20 cellular contexts compared by ENCODE assay signal in genomic region chr2:12708508-12709206, GRCh38. TPM values are rescaled to one million over a fixed set of nuclear protein-coding genes. Genes with fewer than 3 reads are reported as not detected.
DNase-seq lines count a peak whose midpoint lies in the region; ATAC-seq and TF ChIP-seq lines count a peak whose summit lies in the region.
"Had no signal": no experiment of that assay in that cellular context is flagged by ENCODE, and none has a peak within 500 bp of the region (broad histone marks: within the 10 kb centered on the region; RNA-seq: fewer than 3 reads in every experiment).

No MANE protein-coding gene starts in this region.

- H3K9me3 Mint-ChIP-seq in activated naive CD4-positive, alpha-beta T cell treated with anti-CD3 and anti-CD28 coated beads, Interleukin-2, amount 10 ng/mL, durations not matched to agents 7 days and 5 days, result peaks cover 19% of the 10 kb centered on the region
- peaks cover 14% of the 10 kb centered on the region for H3K9me3 Mint-ChIP-seq in activated naive CD8-positive, alpha-beta T cell treated with anti-CD3 and anti-CD28 coated beads, Interleukin-2, amount 10 ng/mL, durations not matched to agents 7 days and 5 days
- peaks cover 11 to 12% of the 10 kb centered on the region in 2 donors for H3K9me3 Mint-ChIP-seq in stimulated activated naive CD8-positive, alpha-beta T cell treated with anti-CD3 and anti-CD28 coated beads, Interleukin-15, amount 100 ng/mL, for 72 hours

- no TSS peak for BruUV-seq in PC-9 (replicated peaks; lab: Mats Ljungman, UMichigan)

- no peaks in the 10 kb centered on the region for H4K20me1 ChIP-seq in PC-9 (ENCODE audit: insufficient read depth)
- H4K20me1 ChIP-seq: BLaER1 treated with 17β-estradiol and CSF1 and Interleukin-3, amounts not matched to agents 10 nM and 100 nM had no signal

- TF ChIP-seq CTCF in PC-9 (conservative IDR thresholded peaks at IDR 0.05) (no peak), colonic mucosa (IDR thresholded peaks at IDR 0.05) (no peak)

- intact Hi-C loops in PC-9 (cut with micrococcal nuclease; ENCODE audit: unreplicated experiment), result no loop called here
- intact Hi-C loops in colonic mucosa (cut with DNase I), result no loop called here

- H3K4me1 Mint-ChIP-seq in activated naive CD4-positive, alpha-beta T cell treated with anti-CD3 and anti-CD28 coated beads, Interleukin-2, amount 10 ng/mL, durations not matched to agents 7 days and 5 days, result peaks cover 58% of the 10 kb centered on the region
- H3K4me1 Mint-ChIP-seq in activated naive CD8-positive, alpha-beta T cell treated with anti-CD3 and anti-CD28 coated beads, Interleukin-2, amount 10 ng/mL, durations not matched to agents 7 days and 5 days, result peaks cover 32% of the 10 kb centered on the region
- peaks cover 46% of the 10 kb centered on the region for H3K4me1 Mint-ChIP-seq in stimulated activated naive CD8-positive, alpha-beta T cell treated with anti-CD3 and anti-CD28 coated beads, Interleukin-15, amount 100 ng/mL, for 72 hours

- H3K9me3 ChIP-seq in PC-9 (ENCODE audit: insufficient read depth, low read depth) (peaks cover 25% of the 10 kb centered on the region), colonic mucosa (no peaks in the 10 kb centered on the region)
- H3K9me3 ChIP-seq: upper lobe of left lung had no signal

- H3K79me2 ChIP-seq in PC-9 (ENCODE audit: low read depth), result no peaks in the 10 kb centered on the region

- H3K9ac ChIP-seq in colonic mucosa (ENCODE audit: low read depth in 2 of 2, low read length in 2 of 2), result no peak overlapping the region
- H3K9ac ChIP-seq: BLaER1 treated with 17β-estradiol and CSF1 and Interleukin-3, amounts not matched to agents 10 nM and 100 nM had no signal

- H3K4me3 ChIP-seq in PC-9 (no peak overlapping the region), colonic mucosa (no peak overlapping the region)
- H3K4me3 ChIP-seq: BLaER1 treated with 17β-estradiol and CSF1 and Interleukin-3, amounts not matched to agents 10 nM and 100 nM; SK-N-MC; upper lobe of left lung had no signal

- no peak for ATAC-seq in activated naive CD8-positive, alpha-beta T cell treated with anti-CD3 and anti-CD28 coated beads, Interleukin-2, amount 10 ng/mL, durations not matched to agents 7 days and 5 days (ENCODE audit: low read depth)
- peak; percentile 58 for ATAC-seq in stimulated activated naive CD8-positive, alpha-beta T cell treated with anti-CD3 and anti-CD28 coated beads, Interleukin-15, amount 100 ng/mL, for 72 hours
- no peak for ATAC-seq in GM21390 (IDR thresholded peaks at IDR 0.05; ENCODE audit: unreplicated experiment)

- no peak overlapping the region for H2AFZ ChIP-seq in PC-9

- 0 out of 2 replicates have a peak overlapping the region, but pooled peaks have one; percentile 4 for H3K4me2 ChIP-seq in PC-9
- H3K4me2 ChIP-seq: BLaER1 treated with 17β-estradiol and CSF1 and Interleukin-3, amounts not matched to agents 10 nM and 100 nM had no signal

- H3K27ac ChIP-seq in PC-9 (0 out of 2 replicates have a peak overlapping the region, but pooled peaks have one; percentile 1), colonic mucosa (no peak overlapping the region)
- H3K27ac ChIP-seq: BLaER1 treated with 17β-estradiol and CSF1 and Interleukin-3, amounts not matched to agents 10 nM and 100 nM; RWPE1; SK-N-MC; upper lobe of left lung had no signal

- peaks cover 28% of the 10 kb centered on the region for H3K36me3 Mint-ChIP-seq in activated naive CD4-positive, alpha-beta T cell treated with anti-CD3 and anti-CD28 coated beads, Interleukin-2, amount 10 ng/mL, durations not matched to agents 7 days and 5 days
- peaks cover 16% of the 10 kb centered on the region for H3K36me3 Mint-ChIP-seq in activated naive CD8-positive, alpha-beta T cell treated with anti-CD3 and anti-CD28 coated beads, Interleukin-2, amount 10 ng/mL, durations not matched to agents 7 days and 5 days
- H3K36me3 Mint-ChIP-seq: memory B cell had no signal

- H3K27me3 ChIP-seq in PC-9 (ENCODE audit: insufficient read depth, low read depth) (no peaks in the 10 kb centered on the region), colonic mucosa (no peaks in the 10 kb centered on the region)
- H3K27me3 ChIP-seq: BLaER1 treated with 17β-estradiol and CSF1 and Interleukin-3, amounts not matched to agents 10 nM and 100 nM; upper lobe of left lung had no signal

- H3K27me3 Mint-ChIP-seq in activated naive CD4-positive, alpha-beta T cell treated with anti-CD3 and anti-CD28 coated beads, Interleukin-2, amount 10 ng/mL, durations not matched to agents 7 days and 5 days, result no peaks in the 10 kb centered on the region
- no peaks in the 10 kb centered on the region for H3K27me3 Mint-ChIP-seq in activated naive CD8-positive, alpha-beta T cell treated with anti-CD3 and anti-CD28 coated beads, Interleukin-2, amount 10 ng/mL, durations not matched to agents 7 days and 5 days
- no peaks in the 10 kb centered on the region for H3K27me3 Mint-ChIP-seq in stimulated activated naive CD8-positive, alpha-beta T cell treated with anti-CD3 and anti-CD28 coated beads, Interleukin-15, amount 100 ng/mL, for 72 hours
- H3K27me3 Mint-ChIP-seq: memory B cell had no signal

- H3K27ac Mint-ChIP-seq in activated naive CD4-positive, alpha-beta T cell treated with anti-CD3 and anti-CD28 coated beads, Interleukin-2, amount 10 ng/mL, durations not matched to agents 7 days and 5 days, result peak overlapping the region; percentile 85
- peak overlapping the region; percentile 89 for H3K27ac Mint-ChIP-seq in activated naive CD8-positive, alpha-beta T cell treated with anti-CD3 and anti-CD28 coated beads, Interleukin-2, amount 10 ng/mL, durations not matched to agents 7 days and 5 days
- no peak overlapping the region for H3K27ac Mint-ChIP-seq in stimulated activated naive CD8-positive, alpha-beta T cell treated with anti-CD3 and anti-CD28 coated beads, Interleukin-15, amount 100 ng/mL, for 72 hours
- H3K27ac Mint-ChIP-seq: memory B cell had no signal

- H3K36me3 ChIP-seq in PC-9 (ENCODE audit: low read depth) (no peaks in the 10 kb centered on the region), colonic mucosa (no peaks in the 10 kb centered on the region)
- H3K36me3 ChIP-seq: BLaER1 treated with 17β-estradiol and CSF1 and Interleukin-3, amounts not matched to agents 10 nM and 100 nM; upper lobe of left lung had no signal

- H3K9me2 ChIP-seq in PC-9 (ENCODE audit: insufficient read depth), result no peaks in the 10 kb centered on the region

- no peak overlapping the region for H3K4me3 Mint-ChIP-seq in activated naive CD4-positive, alpha-beta T cell treated with anti-CD3 and anti-CD28 coated beads, Interleukin-2, amount 10 ng/mL, durations not matched to agents 7 days and 5 days
- peak overlapping the region; percentile 59 for H3K4me3 Mint-ChIP-seq in activated naive CD8-positive, alpha-beta T cell treated with anti-CD3 and anti-CD28 coated beads, Interleukin-2, amount 10 ng/mL, durations not matched to agents 7 days and 5 days
- no peak overlapping the region for H3K4me3 Mint-ChIP-seq in stimulated activated naive CD8-positive, alpha-beta T cell treated with anti-CD3 and anti-CD28 coated beads, Interleukin-15, amount 100 ng/mL, for 72 hours
- H3K4me3 Mint-ChIP-seq: memory B cell had no signal

- peaks cover 8% of the 10 kb centered on the region; the same call in 1 of the 2 replicates for H3F3A ChIP-seq in PC-9 (ENCODE audit: insufficient read depth, low read depth)

- POLR2A ChIA-PET in PC-9 (lab: Charles Lee; ENCODE audit: unreplicated experiment), result no interaction called here
- POLR2A ChIA-PET in activated naive CD8-positive, alpha-beta T cell treated with anti-CD3 and anti-CD28 coated beads, Interleukin-2, amount 10 ng/mL, durations not matched to agents 7 days and 5 days (lab: Charles Lee), result interaction anchor here (1.0 kb wide), 1 partner anchor 8 kb away, joined by 4 read pairs; the partner anchor contains the start of gene TRIB2

- CTCF ChIA-PET in activated naive CD4-positive, alpha-beta T cell treated with anti-CD3 and anti-CD28 coated beads, Interleukin-2, amount 10 ng/mL, durations not matched to agents 7 days and 5 days (lab: Charles Lee), result interaction anchor here (0.7 to 1.5 kb wide), 6 partner anchors 9 to 880 kb away, joined by 3 to 4 read pairs (median 4); partner anchors contain the start of gene TRIB2
- CTCF ChIA-PET in PC-9 (lab: Charles Lee), result no interaction called here

- H3K4me1 ChIP-seq in PC-9 (replicated peaks; ENCODE audit: insufficient read depth) (peaks cover 34% of the 10 kb centered on the region), colonic mucosa (no peaks in the 10 kb centered on the region)
- H3K4me1 ChIP-seq: BLaER1 treated with 17β-estradiol and CSF1 and Interleukin-3, amounts not matched to agents 10 nM and 100 nM had no signal

- DNase-seq in activated naive CD4-positive, alpha-beta T cell treated with anti-CD3 and anti-CD28 coated beads, Interleukin-2, amount 10 ng/mL, durations not matched to agents 7 days and 5 days, result no peak
- DNase-seq in activated naive CD4-positive, alpha-beta T cell treated with anti-CD3 and anti-CD28 coated beads, Interleukin-2, amount 50 U/mL, for 16 hours, result no peak
- DNase-seq in PC-9 (no peak), colonic mucosa (no peak)
- DNase-seq in activated naive CD8-positive, alpha-beta T cell treated with anti-CD3 and anti-CD28 coated beads, Interleukin-2, amount 10 ng/mL, durations not matched to agents 7 days and 5 days, result no peak
- DNase-seq in stimulated activated naive CD8-positive, alpha-beta T cell treated with anti-CD3 and anti-CD28 coated beads, Interleukin-15, amount 100 ng/mL, for 72 hours, result no peak
- DNase-seq in stimulated activated CD4-positive, alpha-beta T cell treated with anti-CD3 and anti-CD28 coated beads, Interleukin-1b, Interleukin-23, amount 100 ng/mL, for 48 hours, result no peak
- DNase-seq: amygdala, DMS 273 treated with DMSO at 0.1 percent for 48 hours, HCEC 1CT, head of caudate nucleus, left cardiac atrium, NCI-H1436, NCI-H524 treated with DMSO at 0.1 percent for 48 hours, upper lobe of left lung had no signal

RNA-seq across cellular contexts. Expression of gene TRIB2, which starts 8.1 kb away (rescaled TPM):
- 18.9 and 20.2 TPM in 2 replicates for total RNA-seq in PC-9 (2021)
- 10 to 100 TPM; 48.7 to 54.0 TPM for total RNA-seq in activated naive CD8-positive, alpha-beta T cell treated with anti-CD3 and anti-CD28 coated beads, Interleukin-2, amount 10 ng/mL, durations not matched to agents 7 days and 5 days
- 10 to 100 TPM in 1 of 2 donors, 1 to 10 TPM in 1; 3.7 to 10.5 TPM for total RNA-seq in colonic mucosa

Comparison
In these comparisons a context has a peak if more than half of its experiments do, and no peak if none do; other contexts are left out.
1. H3K27ac Mint-ChIP-seq: peak in activated naive CD4-positive, alpha-beta T cell treated with anti-CD3 and anti-CD28 coated beads, Interleukin-2, amount 10 ng/mL, durations not matched to agents 7 days and 5 days (single experiment) and activated naive CD8-positive, alpha-beta T cell treated with anti-CD3 and anti-CD28 coated beads, Interleukin-2, amount 10 ng/mL, durations not matched to agents 7 days and 5 days (single experiment); none in stimulated activated naive CD8-positive, alpha-beta T cell treated with anti-CD3 and anti-CD28 coated beads, Interleukin-15, amount 100 ng/mL, for 72 hours (0 of 2).